ENCODE assay signal across 23 cellular contexts in genomic region chr19:6958786-6959185, GRCh38.
"Had no signal": no experiment of that assay in that cellular context is flagged by ENCODE, and none has a peak within 500 bp of the region (broad histone marks: within the 10 kb centered on the region; RNA-seq: fewer than 3 reads in every experiment).

No MANE protein-coding gene starts in this region.

- H3K27me3 ChIP-seq: Peyer's patch had no signal

- ATAC-seq: activated CD8-positive, alpha-beta T cell treated with anti-CD3 and anti-CD28 coated beads, Interleukin-2, amount 10 ng/mL, durations not matched to agents 7 days and 5 days had no signal

- H3K9me3 ChIP-seq: breast epithelium, Peyer's patch had no signal

- H3K4me1 ChIP-seq: breast epithelium, Peyer's patch had no signal

- H3K36me3 ChIP-seq: breast epithelium, Peyer's patch had no signal

- H3K4me3 ChIP-seq: breast epithelium, Peyer's patch had no signal

- H3K27ac ChIP-seq: breast epithelium, Peyer's patch, RWPE1 had no signal

- DNase-seq: activated CD4-positive, alpha-beta T cell treated with anti-CD3 and anti-CD28 coated beads for 48 hours; activated CD4-positive, alpha-beta T cell treated with anti-CD3 and anti-CD28 coated beads, Interleukin-2, amount 50 U/mL, for 4 hours; activated CD4-positive, CD25-positive, alpha-beta regulatory T cell treated with anti-CD3 and anti-CD28 coated beads, Interleukin-2, amount 50 U/mL, for 72 hours; activated CD8-positive, alpha-beta memory T cell treated with anti-CD3 and anti-CD28 coated beads, Interleukin-2, amount 50 U/mL, for 48 hours; activated CD8-positive, alpha-beta T cell treated with anti-CD3 and anti-CD28 coated beads, Interleukin-2, amount 10 ng/mL, durations not matched to agents 7 days and 5 days; activated naive CD4-positive, alpha-beta T cell; activated T-cell treated with anti-CD3 and anti-CD28 coated beads, Interleukin-2, amount 50 U/mL, for 1 hour; aorta; caudate nucleus; IMR-90; Kasumi-1; KBM-7; NCI-H1105; NCI-H1436; NCI-H1694 treated with DMSO at 0.1 percent for 48 hours; NCI-H2081; NCI-H446; NCI-H524; Peyer's patch; Right ventricle myocardium superior; T-helper 1 cell had no signal
